In the genomic region with DNA sequence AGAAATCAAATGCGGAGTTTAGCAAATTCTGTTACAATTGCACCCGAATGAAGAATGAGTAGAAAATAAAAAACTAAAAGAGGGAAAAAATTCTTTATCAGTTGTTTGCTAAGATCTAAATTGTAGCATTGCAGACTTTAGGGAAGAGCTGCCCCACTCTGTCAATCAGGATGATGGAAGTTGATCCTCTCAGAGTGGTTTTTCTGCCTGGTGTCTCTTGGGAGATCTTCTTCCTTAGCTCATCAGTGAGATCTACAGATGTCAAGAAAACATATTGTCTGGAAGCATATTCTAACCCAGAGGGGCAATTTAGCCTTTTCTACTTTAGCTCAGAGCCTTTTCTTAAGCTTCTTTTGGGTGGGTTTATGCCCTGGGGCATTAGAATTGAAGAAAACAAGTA, we compare ENCODE assay signal across 14 cellular contexts.
DNase-seq lines count a peak whose midpoint lies in the region; TF ChIP-seq lines count a peak whose summit lies in the region.
"Had no signal": no experiment of that assay in that cellular context is flagged by ENCODE, and none has a peak within 500 bp of the region (broad histone marks: within the 10 kb centered on the region; RNA-seq: fewer than 3 reads in every experiment).

No MANE protein-coding gene starts in this region.

- H2AFZ ChIP-seq in neural cell (ENCODE audit: low read depth, low read length): no peak overlapping the region

- H3K9me3 ChIP-seq in A673 (ENCODE audit: low read depth, low read length, poor library complexity, severe bottlenecking): no peaks in the 10 kb centered on the region
- H3K9me3 ChIP-seq in neural cell (ENCODE audit: low read length): no peaks in the 10 kb centered on the region
- no peaks in the 10 kb centered on the region for H3K9me3 ChIP-seq in BE2C
- H3K9me3 ChIP-seq: Caco-2 had no signal

- H3K27ac ChIP-seq in A673 (ENCODE audit: low read depth, low read length, poor library complexity, severe bottlenecking) (no peak overlapping the region), neural cell (ENCODE audit: low read length) (no peak overlapping the region)

- POLR2A ChIA-PET in A673 (lab: Charles Lee; ENCODE audit: low non-redundant PET): no interaction called here

- no peak overlapping the region for H3K4me3 ChIP-seq in A673 (ENCODE audit: low read depth, low read length, poor library complexity, severe bottlenecking)
- no peak overlapping the region for H3K4me3 ChIP-seq in neural cell (ENCODE audit: low read length)
- no peak overlapping the region for H3K4me3 ChIP-seq in BE2C (ENCODE audit: low read depth, low read length)
- H3K4me3 ChIP-seq: GM12878 had no signal

- no peaks in the 10 kb centered on the region for H3F3A ChIP-seq in neural cell (ENCODE audit: insufficient read depth, low read length, poor library complexity, severe bottlenecking)

- H3K4me1 ChIP-seq in A673 (ENCODE audit: insufficient read depth, low read length, poor library complexity, severe bottlenecking): no peaks in the 10 kb centered on the region
- no peaks in the 10 kb centered on the region for H3K4me1 ChIP-seq in BE2C
- H3K4me1 ChIP-seq: Caco-2 had no signal

- H3K9ac ChIP-seq in neural cell (ENCODE audit: low read length): no peak overlapping the region

- no peak for TF ChIP-seq RAD21 in neural cell (conservative IDR thresholded peaks at IDR 0.05)

- CTCF ChIA-PET in A673 (lab: Charles Lee): no interaction called here

- intact Hi-C loops in A673 (cut with micrococcal nuclease; ENCODE audit: unreplicated experiment): no loop called here

- peak; percentile 89 for TF ChIP-seq EP300 in neural cell (conservative IDR thresholded peaks at IDR 0.05; ENCODE audit: poor library complexity, severe bottlenecking)

- no TSS peak for BruUV-seq in A673 (replicated peaks; lab: Mats Ljungman, UMichigan)

- TF ChIP-seq CTCF in A673 (conservative IDR thresholded peaks at IDR 0.05; ENCODE audit: low read depth, low read length) (no peak), neural cell (IDR thresholded peaks at IDR 0.05; ENCODE audit: poor library complexity, severe bottlenecking) (no peak), BE2C (IDR thresholded peaks at IDR 0.05; ENCODE audit: low read depth, low read length) (no peak)

- no peaks in the 10 kb centered on the region for H3K79me2 ChIP-seq in neural cell (replicated peaks; ENCODE audit: insufficient read depth, low read length)

- H4K20me1 ChIP-seq in neural cell (ENCODE audit: insufficient read depth): no peaks in the 10 kb centered on the region

- peak; percentile 4 for DNase-seq in A673 (ENCODE audit: low spot score)
- peak; percentile 60 for DNase-seq in D341Med (ENCODE audit: low spot score)
- peak; percentile 91 for DNase-seq in NCI-H82 treated with DMSO at 0.1 percent for 48 hours (lab: John Stamatoyannopoulos, UW; ENCODE audit: unreplicated experiment)
- DNase-seq in hepatic stellate cell (ENCODE audit: low spot score): no peak
- DNase-seq in BE2C: no peak
- no peak for DNase-seq in NCI-H1048 (lab: John Stamatoyannopoulos, UW)
- DNase-seq: Caco-2; CD8-positive, alpha-beta memory T cell; DMS 273 treated with DMSO at 0.1 percent for 48 hours; GOT3; IMR-90; KBM-7 had no signal

- no peak overlapping the region for H3K4me2 ChIP-seq in neural cell (ENCODE audit: low read length)

- H3K27me3 ChIP-seq in A673 (replicated peaks; ENCODE audit: insufficient read depth, low read depth, low read length, poor library complexity): no peaks in the 10 kb centered on the region
- H3K27me3 ChIP-seq in neural cell (ENCODE audit: insufficient read depth, low read depth, low read length): no peaks in the 10 kb centered on the region
- no peaks in the 10 kb centered on the region for H3K27me3 ChIP-seq in BE2C

- H3K36me3 ChIP-seq in A673 (ENCODE audit: insufficient read depth, low read length, poor library complexity, severe bottlenecking): no peaks in the 10 kb centered on the region
- no peaks in the 10 kb centered on the region for H3K36me3 ChIP-seq in neural cell (ENCODE audit: insufficient read depth, low read length)
- no peaks in the 10 kb centered on the region for H3K36me3 ChIP-seq in BE2C

- H3K9me2 ChIP-seq in neural cell (ENCODE audit: insufficient read depth, low read length): no peaks in the 10 kb centered on the region

TF ChIP-seq in neural cell, 6 proteins besides CTCF, POLR2A, EP300 and RAD21:
- TF ChIP-seq EZH2 (IDR thresholded peaks at IDR 0.05; ENCODE audit: borderline replicate concordance, insufficient read depth, low read length, poor library complexity, severe bottlenecking): no peak
- no peak for TF ChIP-seq TAF1 (IDR thresholded peaks at IDR 0.05; ENCODE audit: low read depth)
- no peak for TF ChIP-seq SMC3 (conservative IDR thresholded peaks at IDR 0.05; ENCODE audit: poor library complexity)
- TF ChIP-seq, protein P1, sequence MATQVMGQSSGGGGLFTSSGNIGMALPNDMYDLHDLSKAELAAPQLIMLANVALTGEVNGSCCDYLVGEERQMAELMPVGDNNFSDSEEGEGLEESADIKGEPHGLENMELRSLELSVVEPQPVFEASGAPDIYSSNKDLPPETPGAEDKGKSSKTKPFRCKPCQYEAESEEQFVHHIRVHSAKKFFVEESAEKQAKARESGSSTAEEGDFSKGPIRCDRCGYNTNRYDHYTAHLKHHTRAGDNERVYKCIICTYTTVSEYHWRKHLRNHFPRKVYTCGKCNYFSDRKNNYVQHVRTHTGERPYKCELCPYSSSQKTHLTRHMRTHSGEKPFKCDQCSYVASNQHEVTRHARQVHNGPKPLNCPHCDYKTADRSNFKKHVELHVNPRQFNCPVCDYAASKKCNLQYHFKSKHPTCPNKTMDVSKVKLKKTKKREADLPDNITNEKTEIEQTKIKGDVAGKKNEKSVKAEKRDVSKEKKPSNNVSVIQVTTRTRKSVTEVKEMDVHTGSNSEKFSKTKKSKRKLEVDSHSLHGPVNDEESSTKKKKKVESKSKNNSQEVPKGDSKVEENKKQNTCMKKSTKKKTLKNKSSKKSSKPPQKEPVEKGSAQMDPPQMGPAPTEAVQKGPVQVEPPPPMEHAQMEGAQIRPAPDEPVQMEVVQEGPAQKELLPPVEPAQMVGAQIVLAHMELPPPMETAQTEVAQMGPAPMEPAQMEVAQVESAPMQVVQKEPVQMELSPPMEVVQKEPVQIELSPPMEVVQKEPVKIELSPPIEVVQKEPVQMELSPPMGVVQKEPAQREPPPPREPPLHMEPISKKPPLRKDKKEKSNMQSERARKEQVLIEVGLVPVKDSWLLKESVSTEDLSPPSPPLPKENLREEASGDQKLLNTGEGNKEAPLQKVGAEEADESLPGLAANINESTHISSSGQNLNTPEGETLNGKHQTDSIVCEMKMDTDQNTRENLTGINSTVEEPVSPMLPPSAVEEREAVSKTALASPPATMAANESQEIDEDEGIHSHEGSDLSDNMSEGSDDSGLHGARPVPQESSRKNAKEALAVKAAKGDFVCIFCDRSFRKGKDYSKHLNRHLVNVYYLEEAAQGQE (IDR thresholded peaks at IDR 0.05; ENCODE audit: borderline replicate concordance): no peak
- peak; percentile 65 for TF ChIP-seq POLR2AphosphoS5 (IDR thresholded peaks at IDR 0.05)
- TF ChIP-seq MXI1 (conservative IDR thresholded peaks at IDR 0.05; ENCODE audit: poor library complexity, severe bottlenecking): no peak

Comparison
In these comparisons a context has a peak if more than half of its experiments do, and no peak if none do; other contexts are left out.
1. DNase-seq: peak in A673 (single experiment), D341Med (single experiment) and NCI-H82 treated with DMSO at 0.1 percent for 48 hours (single experiment); none in hepatic stellate cell (single experiment), BE2C (single experiment) and NCI-H1048 (single experiment).